In the genomic region with DNA sequence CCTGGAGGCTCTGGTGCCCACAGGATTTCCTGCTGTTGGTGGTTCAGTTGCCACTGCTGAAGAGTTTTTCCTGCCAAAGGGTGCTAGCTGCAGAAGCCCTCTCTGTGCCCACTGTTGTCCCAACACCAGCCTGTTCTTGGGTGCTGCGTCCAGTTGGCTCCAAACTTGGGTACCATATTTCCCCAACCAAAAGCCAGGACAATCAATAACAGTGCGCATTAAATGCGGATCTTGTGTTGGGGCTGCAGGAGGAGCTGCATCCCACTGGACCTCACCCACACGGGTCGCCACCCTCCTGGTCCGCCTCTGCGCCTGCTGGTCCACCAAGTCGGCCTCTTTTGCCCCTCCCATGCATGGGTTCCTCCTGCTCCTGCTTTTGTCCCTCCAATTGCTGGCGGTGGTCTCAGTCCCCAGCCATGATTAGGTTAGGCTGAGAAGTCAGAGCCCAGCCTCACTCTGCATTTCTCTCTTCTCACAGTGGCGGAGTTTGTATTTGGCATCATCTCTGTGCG, we compare ENCODE assay signal across 1 cellular context.
TF ChIP-seq lines count a peak whose summit lies in the region.

No MANE protein-coding gene starts in this region.

TF ChIP-seq in IMR-90, 13 proteins besides CTCF, POLR2A, EP300 and RAD21 (continued from another document):
- TF ChIP-seq, protein P1, sequence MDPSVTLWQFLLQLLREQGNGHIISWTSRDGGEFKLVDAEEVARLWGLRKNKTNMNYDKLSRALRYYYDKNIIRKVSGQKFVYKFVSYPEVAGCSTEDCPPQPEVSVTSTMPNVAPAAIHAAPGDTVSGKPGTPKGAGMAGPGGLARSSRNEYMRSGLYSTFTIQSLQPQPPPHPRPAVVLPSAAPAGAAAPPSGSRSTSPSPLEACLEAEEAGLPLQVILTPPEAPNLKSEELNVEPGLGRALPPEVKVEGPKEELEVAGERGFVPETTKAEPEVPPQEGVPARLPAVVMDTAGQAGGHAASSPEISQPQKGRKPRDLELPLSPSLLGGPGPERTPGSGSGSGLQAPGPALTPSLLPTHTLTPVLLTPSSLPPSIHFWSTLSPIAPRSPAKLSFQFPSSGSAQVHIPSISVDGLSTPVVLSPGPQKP (IDR thresholded peaks at IDR 0.05; ENCODE audit: borderline replicate concordance, low read depth, low read length), result no peak
- TF ChIP-seq NFE2L2 (IDR thresholded peaks at IDR 0.05; ENCODE audit: low read depth, low read length), result no peak
- no peak for TF ChIP-seq FOS (IDR thresholded peaks at IDR 0.05; ENCODE audit: low read depth, low read length)
- no peak for TF ChIP-seq MAZ (IDR thresholded peaks at IDR 0.05; ENCODE audit: borderline replicate concordance, low read depth, low read length)
- TF ChIP-seq, protein P2, sequence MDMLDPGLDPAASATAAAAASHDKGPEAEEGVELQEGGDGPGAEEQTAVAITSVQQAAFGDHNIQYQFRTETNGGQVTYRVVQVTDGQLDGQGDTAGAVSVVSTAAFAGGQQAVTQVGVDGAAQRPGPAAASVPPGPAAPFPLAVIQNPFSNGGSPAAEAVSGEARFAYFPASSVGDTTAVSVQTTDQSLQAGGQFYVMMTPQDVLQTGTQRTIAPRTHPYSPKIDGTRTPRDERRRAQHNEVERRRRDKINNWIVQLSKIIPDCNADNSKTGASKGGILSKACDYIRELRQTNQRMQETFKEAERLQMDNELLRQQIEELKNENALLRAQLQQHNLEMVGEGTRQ (IDR thresholded peaks at IDR 0.05; ENCODE audit: low read depth, low read length), result no peak
- no peak for TF ChIP-seq RCOR1 (IDR thresholded peaks at IDR 0.05; ENCODE audit: insufficient replicate concordance, low read length)
- no peak for TF ChIP-seq RFX5 (IDR thresholded peaks at IDR 0.05; ENCODE audit: low read depth, low read length)
- TF ChIP-seq MAFK (IDR thresholded peaks at IDR 0.05; ENCODE audit: low read depth, low read length), result no peak
- no peak for TF ChIP-seq SMC3 (IDR thresholded peaks at IDR 0.05; ENCODE audit: low read depth, low read length)
- no peak for TF ChIP-seq CHD1 (IDR thresholded peaks at IDR 0.05; ENCODE audit: low read depth, low read length)
- no peak for TF ChIP-seq MXI1 (IDR thresholded peaks at IDR 0.05; ENCODE audit: borderline replicate concordance, low read depth, low read length)
- no peak for TF ChIP-seq BHLHE40 (IDR thresholded peaks at IDR 0.05; ENCODE audit: low read depth, low read length)
